Comparison of ENCODE assay signal across 8 cellular contexts in the genomic region with DNA sequence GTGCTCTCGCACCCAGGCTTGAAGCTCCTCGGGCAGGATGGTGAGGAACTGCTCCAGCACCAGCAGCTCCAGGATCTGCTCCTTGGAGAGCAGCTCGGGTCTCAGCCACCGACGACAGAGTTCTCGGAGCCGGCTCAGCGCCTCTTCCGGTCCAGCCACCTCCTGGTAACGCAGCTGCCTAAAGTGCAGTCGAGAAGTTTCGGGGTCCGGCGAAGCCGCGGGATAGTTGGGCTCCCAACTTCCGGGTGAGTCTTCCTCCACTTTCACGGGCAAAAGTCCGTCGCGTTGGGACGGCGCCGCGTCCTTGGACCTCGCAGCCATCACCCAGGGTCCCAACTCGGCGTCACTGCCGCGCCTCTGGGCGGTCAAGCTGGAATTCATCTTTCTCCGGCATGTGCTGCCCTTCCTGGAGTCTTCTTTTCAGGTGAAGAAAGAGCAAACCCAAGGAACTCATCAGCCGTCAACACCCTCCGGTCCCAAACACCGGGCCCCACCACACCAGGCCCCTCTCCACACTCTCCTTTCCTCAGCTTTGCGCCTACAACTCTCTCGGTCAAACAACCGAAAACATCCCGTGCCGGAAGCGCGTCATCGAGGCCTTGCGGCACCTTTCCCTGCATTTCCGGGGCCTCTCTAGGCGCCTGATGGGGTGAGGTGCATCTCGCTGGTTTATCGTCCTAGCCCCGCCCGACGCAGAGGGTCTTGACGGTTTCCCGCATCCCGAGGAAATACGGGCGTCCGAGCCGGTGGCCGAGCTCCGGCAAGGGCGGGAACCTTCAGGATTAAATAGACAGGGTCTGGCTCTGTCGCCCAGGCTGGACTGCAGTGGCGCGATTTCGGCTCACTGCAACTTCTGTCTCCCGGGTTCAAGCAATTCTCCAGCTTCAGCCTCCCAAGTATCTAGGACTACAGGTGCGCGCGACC. TPM values are rescaled to one million over a fixed set of nuclear protein-coding genes. Genes with fewer than 3 reads are reported as not detected.
DNase-seq lines count a peak whose midpoint lies in the region; ATAC-seq and TF ChIP-seq lines count a peak whose summit lies in the region.

Gene ZNF394 (minus strand): TSS at position 569 of the 924 bp plus-strand sequence. CDS start 188 bp downstream, at position 381.

- H3K36me3 ChIP-seq in kidney epithelial cell (ENCODE audit: control insufficient read depth, insufficient read depth, low read length): no peaks in the 10 kb centered on the region

- DNase-seq in AG08396 (ENCODE audit: low spot score) (peak; percentile 89), NCI-H510A (lab: John Stamatoyannopoulos, UW) (peak; percentile 70), choroid plexus epithelial cell (ENCODE audit: low read depth) (peak; percentile 93), kidney epithelial cell (ENCODE audit: low read depth) (peak; percentile 71)
- peak; percentile 88 for DNase-seq in activated CD4-positive, alpha-beta T cell treated with anti-CD3 and anti-CD28 coated beads for 4 hours
- peak; percentile 92 for DNase-seq in stimulated activated CD4-positive, alpha-beta T cell treated with anti-CD3 and anti-CD28 coated beads, Interleukin-15, amount 100 ng/mL, for 24 hours

- in situ Hi-C loops in GM18951 (cut with MboI; ENCODE audit: low sequenced_read_pairs, unreplicated experiment): no loop called here

- TF ChIP-seq CTCF in choroid plexus epithelial cell (conservative IDR thresholded peaks at IDR 0.05; ENCODE audit: low read depth, low read length) (no peak), kidney epithelial cell (IDR thresholded peaks at IDR 0.05; ENCODE audit: insufficient read depth, low read length, poor library complexity, severe bottlenecking) (no peak)

- peak; percentile 43 for ATAC-seq in HG03432 (IDR thresholded peaks at IDR 0.05; ENCODE audit: unreplicated experiment)

- TF ChIP-seq POLR2A in GM18951 (IDR thresholded peaks at IDR 0.05; ENCODE audit: extremely low read depth, insufficient read depth, insufficient read length): peak; percentile 69

- H3K4me3 ChIP-seq in choroid plexus epithelial cell (ENCODE audit: low read depth, low read length) (peak within 1 kb of the TSS; percentile 98), kidney epithelial cell (ENCODE audit: low read depth, low read length) (peak within 1 kb of the TSS; percentile 97)

- no peaks in the 10 kb centered on the region for H3K27me3 ChIP-seq in kidney epithelial cell (ENCODE audit: control insufficient read depth, insufficient read depth, low read length)

RNA-seq across cellular contexts. Expression of gene ZNF394, which starts in this region (rescaled TPM):
- 15.2 and 25.9 TPM in 2 replicates for total RNA-seq in kidney epithelial cell

Comparison
In these comparisons a context has a peak if more than half of its experiments do, and no peak if none do; other contexts are left out.
1. Peak in every context shown above with its lines: DNase-seq, ATAC-seq and H3K4me3 ChIP-seq.